Comparison of ENCODE assay signal across 11 cellular contexts in the genomic region with DNA sequence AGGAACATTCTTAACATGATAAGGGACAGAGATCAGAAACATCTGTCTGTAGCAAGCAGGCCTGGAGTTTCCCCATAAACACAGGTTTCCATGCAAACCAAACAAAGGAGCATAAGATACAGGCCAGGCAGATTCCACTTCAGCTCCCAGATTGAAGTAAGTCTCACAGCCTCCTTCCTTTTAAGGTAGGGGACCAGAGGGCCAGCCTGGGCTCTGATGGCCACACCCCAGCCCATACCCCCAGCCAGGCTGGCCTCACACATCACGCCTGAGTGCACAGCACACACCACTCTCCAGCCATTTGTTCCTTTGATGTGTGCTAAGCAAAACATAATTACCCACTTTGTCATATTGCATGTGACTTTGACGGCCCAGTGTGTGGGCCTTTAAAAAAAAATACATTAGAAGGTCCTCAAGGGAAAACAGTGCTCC.
A peak's percentile ranks its signal among the peaks of the same experiment; 100 is the strongest.
DNase-seq lines count a peak whose midpoint lies in the region; ATAC-seq and TF ChIP-seq lines count a peak whose summit lies in the region.
"Had no signal": no experiment of that assay in that cellular context is flagged by ENCODE, and none has a peak within 500 bp of the region (broad histone marks: within the 10 kb centered on the region; RNA-seq: fewer than 3 reads in every experiment).

No MANE protein-coding gene starts in this region.

- H3K27me3 Mint-ChIP-seq in GM23338 (ENCODE audit: insufficient read depth, low read depth, poor library complexity) (peaks cover 2% of the 10 kb centered on the region), T-helper 17 cell (peaks cover 8% of the 10 kb centered on the region), chondrocyte (ENCODE audit: low read depth) (no peaks in the 10 kb centered on the region)
- H3K27me3 Mint-ChIP-seq: CD4-positive, CD25-positive, alpha-beta regulatory T cell had no signal

- H3K9ac ChIP-seq in NT2/D1 (ENCODE audit: insufficient read length, low read depth) = no peak overlapping the region

- peaks cover 6% of the 10 kb centered on the region; the same call in 1 of the 2 replicates for H3F3A ChIP-seq in GM23338 (replicated peaks; ENCODE audit: low read depth)

- peaks cover 35% of the 10 kb centered on the region for H3K4me1 ChIP-seq in GM23338 (ENCODE audit: insufficient read depth)
- H3K4me1 ChIP-seq in NT2/D1 (ENCODE audit: insufficient read depth, insufficient read length) = no peaks in the 10 kb centered on the region
- H3K4me1 ChIP-seq in right atrium auricular region = peaks cover 0 to 30% of the 10 kb centered on the region in 2 donors

- H3K9me3 ChIP-seq in NT2/D1 (ENCODE audit: insufficient read depth, low read length) (no peaks in the 10 kb centered on the region), right atrium auricular region (no peaks in the 10 kb centered on the region), T-helper 17 cell (ENCODE audit: control insufficient read depth, low read length, poor library complexity, severe bottlenecking) (no peaks in the 10 kb centered on the region)

- no peaks in the 10 kb centered on the region for H3K36me3 Mint-ChIP-seq in GM23338 (ENCODE audit: low read depth)
- no peaks in the 10 kb centered on the region for H3K36me3 Mint-ChIP-seq in T-helper 17 cell (ENCODE audit: low read depth)
- H3K36me3 Mint-ChIP-seq in chondrocyte (ENCODE audit: low read depth) = no peaks in the 10 kb centered on the region
- H3K36me3 Mint-ChIP-seq: CD4-positive, CD25-positive, alpha-beta regulatory T cell had no signal

- H3K4me3 Mint-ChIP-seq in GM23338 (no peak overlapping the region), T-helper 17 cell (no peak overlapping the region), chondrocyte (ENCODE audit: unreplicated experiment) (no peak overlapping the region)
- H3K4me3 Mint-ChIP-seq: CD4-positive, CD25-positive, alpha-beta regulatory T cell; dendritic cell treated with granulocyte-macrophage colony-stimulating factor and Interleukin-4, amounts not matched to agents 40 ng/mL and 50 ng/mL, for 4 days had no signal

- H3K27ac ChIP-seq in GM23338 (ENCODE audit: low read depth) (peak overlapping the region; percentile 91), right atrium auricular region (peak overlapping the region; percentile 54 to 66)

- H3K4me2 ChIP-seq in GM23338 = peak overlapping the region; percentile 57

- DNase-seq in ACHN (peak; percentile 33), GM23338 (ENCODE audit: low spot score) (peak; percentile 56), NT2/D1 (ENCODE audit: low read depth, low spot score) (peak; percentile 62), right atrium auricular region (ENCODE audit: low spot score) (no peak), T-helper 17 cell (no peak), T-helper 1 cell (no peak), chondrocyte (ENCODE audit: low spot score) (no peak), OCI-M2 (lab: John Stamatoyannopoulos, UW; ENCODE audit: unreplicated experiment) (no peak)
- DNase-seq: CD4-positive, CD25-positive, alpha-beta regulatory T cell; SW 1271 had no signal

- H3K9me2 ChIP-seq in GM23338 (ENCODE audit: insufficient read depth) = no peaks in the 10 kb centered on the region; the same call in 1 of the 2 replicates

- H3K4me1 Mint-ChIP-seq in GM23338 (peaks cover 11% of the 10 kb centered on the region), T-helper 17 cell (no peaks in the 10 kb centered on the region), chondrocyte (ENCODE audit: low read depth) (peaks cover 14% of the 10 kb centered on the region)
- H3K4me1 Mint-ChIP-seq: CD4-positive, CD25-positive, alpha-beta regulatory T cell had no signal

- H3K9me3 Mint-ChIP-seq in GM23338 (no peaks in the 10 kb centered on the region), chondrocyte (ENCODE audit: low read depth) (no peaks in the 10 kb centered on the region)
- H3K9me3 Mint-ChIP-seq: dendritic cell treated with granulocyte-macrophage colony-stimulating factor and Interleukin-4, amounts not matched to agents 40 ng/mL and 50 ng/mL, for 4 days had no signal

- in situ Hi-C loops in ACHN (cut with HindIII; ENCODE audit: low pct_ligation_motif_present, low pct_unique_long_range_greater_than_20kb, low sequenced_read_pairs) = no loop called here

- TF ChIP-seq CTCF in GM23338 (conservative IDR thresholded peaks at IDR 0.05; ENCODE audit: low read depth in 2 of 2) = no peak
- TF ChIP-seq CTCF in right atrium auricular region (IDR thresholded peaks at IDR 0.05) = no peak
- TF ChIP-seq CTCF in chondrocyte (IDR thresholded peaks at IDR 0.05) = no peak

- H3K27ac Mint-ChIP-seq in GM23338 = no peak overlapping the region
- H3K27ac Mint-ChIP-seq in T-helper 17 cell = no peak overlapping the region
- no peak overlapping the region for H3K27ac Mint-ChIP-seq in chondrocyte (ENCODE audit: unreplicated experiment)
- H3K27ac Mint-ChIP-seq: CD4-positive, CD25-positive, alpha-beta regulatory T cell; dendritic cell treated with granulocyte-macrophage colony-stimulating factor and Interleukin-4, amounts not matched to agents 40 ng/mL and 50 ng/mL, for 4 days had no signal

- H3K4me3 ChIP-seq in GM23338 (no peak overlapping the region), NT2/D1 (ENCODE audit: insufficient read length, low read depth) (no peak overlapping the region), right atrium auricular region (no peak overlapping the region)

- no peak overlapping the region for H2AFZ ChIP-seq in GM23338

- H3K79me2 ChIP-seq in GM23338 (replicated peaks; ENCODE audit: insufficient read depth) = no peaks in the 10 kb centered on the region

- no peaks in the 10 kb centered on the region for H3K27me3 ChIP-seq in GM23338 (ENCODE audit: insufficient read depth)
- H3K27me3 ChIP-seq in NT2/D1 (ENCODE audit: insufficient read depth, insufficient read length) = no peaks in the 10 kb centered on the region
- H3K27me3 ChIP-seq in right atrium auricular region = no peaks in the 10 kb centered on the region

- ATAC-seq in GM23338 (peak; percentile 60), T-helper 17 cell (no peak)

- H4K20me1 ChIP-seq in GM23338 (replicated peaks; ENCODE audit: insufficient read depth) = no peaks in the 10 kb centered on the region

- H3K36me3 ChIP-seq in GM23338 (ENCODE audit: insufficient read depth) = no peaks in the 10 kb centered on the region
- H3K36me3 ChIP-seq in NT2/D1 (ENCODE audit: insufficient read depth, insufficient read length, low read length) = no peaks in the 10 kb centered on the region
- no peaks in the 10 kb centered on the region for H3K36me3 ChIP-seq in right atrium auricular region

TF ChIP-seq in GM23338, 12 proteins besides CTCF, POLR2A, EP300 and RAD21 (continues in another document):
- TF ChIP-seq JUNB (IDR thresholded peaks at IDR 0.05; ENCODE audit: unreplicated experiment) (no peak), ZNF462 (CRISPR knock-in tag; IDR thresholded peaks at IDR 0.05) (no peak), POLR2AphosphoS5 (IDR thresholded peaks at IDR 0.05; ENCODE audit: low read depth) (no peak)

Comparison
In these comparisons a context has a peak if more than half of its experiments do, and no peak if none do; other contexts are left out.
1. DNase-seq: peak in ACHN (single experiment), GM23338 (single experiment) and NT2/D1 (single experiment); none in right atrium auricular region (single experiment), T-helper 17 cell (0 of 3), T-helper 1 cell (0 of 5), chondrocyte (single experiment) and OCI-M2 (single experiment).